1 cellular context compared by ENCODE assay signal in genomic region chr12:27807063-27807703, GRCh38.
TF ChIP-seq lines count a peak whose summit lies in the region.

No MANE protein-coding gene starts in this region.

TF ChIP-seq in SK-N-SH, 30 proteins besides CTCF, POLR2A, EP300 and RAD21 (continued from another document):
- no peak for TF ChIP-seq RXRA (IDR thresholded peaks at IDR 0.05; ENCODE audit: borderline replicate concordance, low read depth)
TF ChIP-seq in SK-N-SH: peak in this region for 0.
